Comparison of ENCODE assay signal across 16 cellular contexts in the genomic region with DNA sequence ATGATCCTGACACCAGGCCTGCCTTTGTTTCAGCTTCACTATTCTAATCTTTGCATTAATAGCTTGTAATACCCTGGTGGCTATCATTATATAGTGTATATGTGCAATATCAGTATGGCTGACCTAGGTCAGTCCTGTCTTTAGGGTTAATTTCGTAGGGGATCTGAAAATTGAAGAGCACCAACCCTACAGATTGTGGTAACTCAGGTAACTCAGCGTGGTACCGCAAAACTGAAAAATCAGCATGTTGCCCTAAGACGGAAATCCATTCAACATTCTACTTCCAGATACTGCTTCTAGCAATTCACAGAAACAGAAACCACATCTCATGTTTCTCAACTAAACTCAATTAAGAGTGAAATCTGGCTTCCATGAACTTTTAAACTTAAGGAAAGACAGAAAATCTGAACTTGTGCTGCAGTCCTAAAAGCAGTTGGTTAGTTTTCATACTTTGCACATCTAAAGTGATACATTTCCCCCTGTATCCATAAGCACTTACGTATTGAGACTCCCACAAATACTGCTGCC.
DNase-seq lines count a peak whose midpoint lies in the region; ATAC-seq and TF ChIP-seq lines count a peak whose summit lies in the region.
"Had no signal": no experiment of that assay in that cellular context is flagged by ENCODE, and none has a peak within 500 bp of the region (broad histone marks: within the 10 kb centered on the region; RNA-seq: fewer than 3 reads in every experiment).

No MANE protein-coding gene starts in this region.

- H3K4me2 ChIP-seq in DND-41 (ENCODE audit: insufficient read depth, low read length) (no peak overlapping the region), KMS-11 (peak overlapping the region; percentile 97)

- TF ChIP-seq CTCF in DND-41 (IDR thresholded peaks at IDR 0.05; ENCODE audit: borderline replicate concordance, extremely low read depth, low read length, poor library complexity, severe bottlenecking), result no peak
- TF ChIP-seq CTCF in KMS-11 (conservative IDR thresholded peaks at IDR 0.05; ENCODE audit: low read depth, low read length), result no peak
- TF ChIP-seq CTCF in nephron progenitor cell (IDR thresholded peaks at IDR 0.05), result no peak

- no peak overlapping the region for H3K4me3 Mint-ChIP-seq in activated CD4-positive, alpha-beta T cell treated with anti-CD3 and anti-CD28 coated beads, Interleukin-2, amount 10 ng/mL, durations not matched to agents 7 days and 5 days
- H3K4me3 Mint-ChIP-seq in nephron progenitor cell, result no peak overlapping the region
- H3K4me3 Mint-ChIP-seq in activated T-cell treated with anti-CD3 and anti-CD28 coated beads, Interleukin-2, amount 50 U/mL, for 4 hours, result no peak overlapping the region
- H3K4me3 Mint-ChIP-seq: CD4-positive, alpha-beta T cell had no signal

- H3K27me3 ChIP-seq in DND-41 (ENCODE audit: insufficient read depth, low read length, poor library complexity), result no peaks in the 10 kb centered on the region
- no peaks in the 10 kb centered on the region for H3K27me3 ChIP-seq in KMS-11 (ENCODE audit: insufficient read depth, low read depth)

- peaks cover 2% of the 10 kb centered on the region; the same call in 1 of the 2 replicates for H3K79me2 ChIP-seq in DND-41 (ENCODE audit: insufficient read depth, low read length)
- peaks cover 8% of the 10 kb centered on the region; the same call in 1 of the 2 replicates for H3K79me2 ChIP-seq in KMS-11 (ENCODE audit: insufficient read depth, low read depth)

- no peak overlapping the region for H2AFZ ChIP-seq in DND-41 (ENCODE audit: low read depth, low read length)
- H2AFZ ChIP-seq in KMS-11 (ENCODE audit: low read depth), result no peak overlapping the region

- no peaks in the 10 kb centered on the region for H4K20me1 ChIP-seq in DND-41 (ENCODE audit: insufficient read depth, low read length)
- no peaks in the 10 kb centered on the region for H4K20me1 ChIP-seq in KMS-11 (ENCODE audit: insufficient read depth)

- ATAC-seq in DND-41 (ENCODE audit: insufficient read depth, low read depth) (peak; percentile 64), HG03378 (IDR thresholded peaks at IDR 0.05; ENCODE audit: unreplicated experiment) (no peak)
- ATAC-seq in activated T-cell treated with anti-CD3 and anti-CD28 coated beads, Interleukin-2, amount 50 U/mL, for 4 hours, result no peak
- ATAC-seq: GM12878 had no signal

- peaks cover 45% of the 10 kb centered on the region for H3K36me3 ChIP-seq in DND-41 (ENCODE audit: insufficient read depth, low read length)
- H3K36me3 ChIP-seq in KMS-11 (ENCODE audit: insufficient read depth), result 0 out of 2 replicates have a peak, but pooled peaks cover 5% of the 10 kb centered on the region

- peaks cover 10% of the 10 kb centered on the region for H3K9me3 Mint-ChIP-seq in activated CD4-positive, alpha-beta T cell treated with anti-CD3 and anti-CD28 coated beads, Interleukin-2, amount 10 ng/mL, durations not matched to agents 7 days and 5 days
- peaks cover 24% of the 10 kb centered on the region for H3K9me3 Mint-ChIP-seq in nephron progenitor cell
- H3K9me3 Mint-ChIP-seq in activated T-cell treated with anti-CD3 and anti-CD28 coated beads, Interleukin-2, amount 50 U/mL, for 4 hours, result peaks cover 4% of the 10 kb centered on the region
- H3K9me3 Mint-ChIP-seq: CD4-positive, alpha-beta T cell had no signal

- no peaks in the 10 kb centered on the region for H3K27me3 Mint-ChIP-seq in activated CD4-positive, alpha-beta T cell treated with anti-CD3 and anti-CD28 coated beads, Interleukin-2, amount 10 ng/mL, durations not matched to agents 7 days and 5 days
- no peaks in the 10 kb centered on the region for H3K27me3 Mint-ChIP-seq in nephron progenitor cell (ENCODE audit: low read depth, poor library complexity)
- H3K27me3 Mint-ChIP-seq in activated T-cell treated with anti-CD3 and anti-CD28 coated beads, Interleukin-2, amount 50 U/mL, for 4 hours (ENCODE audit: low read depth), result no peaks in the 10 kb centered on the region
- H3K27me3 Mint-ChIP-seq: CD4-positive, alpha-beta T cell had no signal

- H3K4me1 Mint-ChIP-seq in activated CD4-positive, alpha-beta T cell treated with anti-CD3 and anti-CD28 coated beads, Interleukin-2, amount 10 ng/mL, durations not matched to agents 7 days and 5 days, result peaks cover 14% of the 10 kb centered on the region
- H3K4me1 Mint-ChIP-seq in nephron progenitor cell, result no peaks in the 10 kb centered on the region
- peaks cover 2% of the 10 kb centered on the region for H3K4me1 Mint-ChIP-seq in activated T-cell treated with anti-CD3 and anti-CD28 coated beads, Interleukin-2, amount 50 U/mL, for 4 hours (ENCODE audit: low read depth)

- H3K27ac Mint-ChIP-seq in activated CD4-positive, alpha-beta T cell treated with anti-CD3 and anti-CD28 coated beads, Interleukin-2, amount 10 ng/mL, durations not matched to agents 7 days and 5 days, result peak overlapping the region; percentile 28
- H3K27ac Mint-ChIP-seq in nephron progenitor cell, result peak overlapping the region; percentile 34
- H3K27ac Mint-ChIP-seq: CD4-positive, alpha-beta T cell had no signal

- H3K9me3 ChIP-seq in DND-41 (ENCODE audit: insufficient read depth, low read length, severe bottlenecking), result no peaks in the 10 kb centered on the region
- H3K9me3 ChIP-seq: HAP-1 had no signal

- DNase-seq in activated CD4-positive, alpha-beta T cell treated with anti-CD3 and anti-CD28 coated beads, Interleukin-2, amount 10 ng/mL, durations not matched to agents 7 days and 5 days, result no peak
- no peak for DNase-seq in activated CD4-positive, alpha-beta T cell treated with anti-CD3 and anti-CD28 coated beads for 1 hour
- DNase-seq in DND-41 (no peak), nephron progenitor cell (no peak)
- no peak for DNase-seq in activated T-cell treated with anti-CD3 and anti-CD28 coated beads, Interleukin-2, amount 50 U/mL, for 4 hours
- DNase-seq: ACHN; C1 segment of cervical spinal cord; Calu3; CD4-positive, alpha-beta T cell; DMS 273 treated with DMSO at 0.1 percent for 48 hours; GOT3 had no signal

- H3K27ac ChIP-seq in DND-41 (ENCODE audit: low read length) (no peak overlapping the region), KMS-11 (peak overlapping the region; percentile 72)
- H3K27ac ChIP-seq: HL-60 had no signal

- H3K36me3 Mint-ChIP-seq in activated CD4-positive, alpha-beta T cell treated with anti-CD3 and anti-CD28 coated beads, Interleukin-2, amount 10 ng/mL, durations not matched to agents 7 days and 5 days (ENCODE audit: low read depth), result peaks cover 60% of the 10 kb centered on the region
- H3K36me3 Mint-ChIP-seq in nephron progenitor cell (ENCODE audit: low read depth), result peaks cover 74% of the 10 kb centered on the region
- peaks cover 41% of the 10 kb centered on the region for H3K36me3 Mint-ChIP-seq in activated T-cell treated with anti-CD3 and anti-CD28 coated beads, Interleukin-2, amount 50 U/mL, for 4 hours (ENCODE audit: insufficient read depth)

- CTCF ChIA-PET in activated CD4-positive, alpha-beta T cell treated with anti-CD3 and anti-CD28 coated beads, Interleukin-2, amount 10 ng/mL, durations not matched to agents 7 days and 5 days (lab: Charles Lee), result interaction anchor here (1.2 to 1.6 kb wide), 2 partner anchors 11 to 78 kb away, joined by 3 to 4 read pairs; no protein-coding TSS in a partner anchor

- H3K4me3 ChIP-seq in DND-41 (ENCODE audit: low read depth in 1 of 2, low read length in 2 of 2) (no peak overlapping the region), KMS-11 (IDR thresholded peaks at IDR 0.05; ENCODE audit: insufficient read depth, low read depth, low read length) (no peak overlapping the region)
- H3K4me3 ChIP-seq: GM12878, HAP-1 had no signal

- H3K4me1 ChIP-seq in DND-41 (ENCODE audit: insufficient read depth, low read length) (no peaks in the 10 kb centered on the region), KMS-11 (ENCODE audit: low read depth, poor library complexity, severe bottlenecking) (peaks cover 26% of the 10 kb centered on the region)
- H3K4me1 ChIP-seq: HAP-1 had no signal

- POLR2A ChIA-PET in activated CD4-positive, alpha-beta T cell treated with anti-CD3 and anti-CD28 coated beads, Interleukin-2, amount 10 ng/mL, durations not matched to agents 7 days and 5 days (lab: Charles Lee), result no interaction called here

- H3K9ac ChIP-seq in DND-41 (ENCODE audit: low read depth, low read length) (no peak overlapping the region), KMS-11 (peak overlapping the region; percentile 16; the same call in 1 of the 2 replicates)
